1 cellular context compared by ENCODE assay signal in the genomic region with DNA sequence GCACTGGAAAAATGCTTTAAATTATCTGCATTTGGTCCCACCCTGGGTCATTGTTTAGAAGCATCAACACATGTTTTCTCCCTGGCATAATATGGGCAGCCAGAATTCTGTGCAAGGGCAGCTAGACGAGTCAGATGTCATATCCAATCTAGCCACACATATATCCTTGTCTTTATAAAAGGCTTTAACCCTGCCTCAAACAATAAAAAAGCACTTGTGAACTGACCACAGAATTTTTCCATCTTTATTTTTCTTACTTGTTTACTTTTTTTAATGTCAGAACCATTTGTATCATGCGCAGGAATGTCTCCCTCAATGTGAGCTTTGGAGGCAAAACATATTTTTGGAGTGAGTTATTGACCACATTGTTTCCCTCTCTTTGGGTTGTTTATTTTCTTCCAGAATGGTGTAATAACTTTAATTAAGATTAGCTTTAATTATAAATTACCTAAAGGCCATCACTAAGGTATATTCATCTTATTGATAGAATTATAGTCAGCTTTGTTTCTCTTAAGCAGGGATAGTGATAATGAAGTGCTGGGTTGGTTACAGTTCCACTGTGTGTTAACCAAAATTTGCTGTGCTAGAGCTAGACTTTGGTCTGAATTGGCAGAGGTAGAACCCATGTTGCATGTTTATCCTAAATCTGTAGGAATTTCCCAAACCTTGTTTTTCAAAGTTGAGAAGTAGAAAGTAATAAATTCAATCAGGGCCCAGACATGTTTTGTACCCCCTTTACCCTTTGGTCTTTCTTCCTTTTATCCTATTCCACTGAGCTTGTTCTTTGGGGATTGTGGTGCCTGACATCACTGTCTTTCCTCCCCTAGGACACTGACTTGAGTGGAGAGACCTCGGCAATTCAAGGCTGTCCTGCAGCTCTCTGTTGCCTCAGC.
TF ChIP-seq lines count a peak whose summit lies in the region.

No MANE protein-coding gene starts in this region.

TF ChIP-seq in WTC11, 78 proteins besides CTCF, POLR2A, EP300 and RAD21 (continued from another document):
- TF ChIP-seq, protein P1, sequence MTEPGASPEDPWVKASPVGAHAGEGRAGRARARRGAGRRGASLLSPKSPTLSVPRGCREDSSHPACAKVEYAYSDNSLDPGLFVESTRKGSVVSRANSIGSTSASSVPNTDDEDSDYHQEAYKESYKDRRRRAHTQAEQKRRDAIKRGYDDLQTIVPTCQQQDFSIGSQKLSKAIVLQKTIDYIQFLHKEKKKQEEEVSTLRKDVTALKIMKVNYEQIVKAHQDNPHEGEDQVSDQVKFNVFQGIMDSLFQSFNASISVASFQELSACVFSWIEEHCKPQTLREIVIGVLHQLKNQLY (CRISPR knock-in tag; IDR thresholded peaks at IDR 0.05), result no peak
- TF ChIP-seq RORB (CRISPR knock-in tag; IDR thresholded peaks at IDR 0.05), result no peak
- TF ChIP-seq, protein P2, sequence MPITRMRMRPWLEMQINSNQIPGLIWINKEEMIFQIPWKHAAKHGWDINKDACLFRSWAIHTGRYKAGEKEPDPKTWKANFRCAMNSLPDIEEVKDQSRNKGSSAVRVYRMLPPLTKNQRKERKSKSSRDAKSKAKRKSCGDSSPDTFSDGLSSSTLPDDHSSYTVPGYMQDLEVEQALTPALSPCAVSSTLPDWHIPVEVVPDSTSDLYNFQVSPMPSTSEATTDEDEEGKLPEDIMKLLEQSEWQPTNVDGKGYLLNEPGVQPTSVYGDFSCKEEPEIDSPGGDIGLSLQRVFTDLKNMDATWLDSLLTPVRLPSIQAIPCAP (CRISPR knock-in tag; IDR thresholded peaks at IDR 0.05), result no peak
- TF ChIP-seq PREB (CRISPR knock-in tag; IDR thresholded peaks at IDR 0.05; ENCODE audit: borderline replicate concordance), result no peak
- no peak for TF ChIP-seq KAT7 (CRISPR knock-in tag; IDR thresholded peaks at IDR 0.05; ENCODE audit: borderline replicate concordance)
- TF ChIP-seq, protein P3, sequence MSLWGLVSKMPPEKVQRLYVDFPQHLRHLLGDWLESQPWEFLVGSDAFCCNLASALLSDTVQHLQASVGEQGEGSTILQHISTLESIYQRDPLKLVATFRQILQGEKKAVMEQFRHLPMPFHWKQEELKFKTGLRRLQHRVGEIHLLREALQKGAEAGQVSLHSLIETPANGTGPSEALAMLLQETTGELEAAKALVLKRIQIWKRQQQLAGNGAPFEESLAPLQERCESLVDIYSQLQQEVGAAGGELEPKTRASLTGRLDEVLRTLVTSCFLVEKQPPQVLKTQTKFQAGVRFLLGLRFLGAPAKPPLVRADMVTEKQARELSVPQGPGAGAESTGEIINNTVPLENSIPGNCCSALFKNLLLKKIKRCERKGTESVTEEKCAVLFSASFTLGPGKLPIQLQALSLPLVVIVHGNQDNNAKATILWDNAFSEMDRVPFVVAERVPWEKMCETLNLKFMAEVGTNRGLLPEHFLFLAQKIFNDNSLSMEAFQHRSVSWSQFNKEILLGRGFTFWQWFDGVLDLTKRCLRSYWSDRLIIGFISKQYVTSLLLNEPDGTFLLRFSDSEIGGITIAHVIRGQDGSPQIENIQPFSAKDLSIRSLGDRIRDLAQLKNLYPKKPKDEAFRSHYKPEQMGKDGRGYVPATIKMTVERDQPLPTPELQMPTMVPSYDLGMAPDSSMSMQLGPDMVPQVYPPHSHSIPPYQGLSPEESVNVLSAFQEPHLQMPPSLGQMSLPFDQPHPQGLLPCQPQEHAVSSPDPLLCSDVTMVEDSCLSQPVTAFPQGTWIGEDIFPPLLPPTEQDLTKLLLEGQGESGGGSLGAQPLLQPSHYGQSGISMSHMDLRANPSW (CRISPR knock-in tag; conservative IDR thresholded peaks at IDR 0.05; ENCODE audit: low read depth), result no peak
- no peak for TF ChIP-seq SP1 (CRISPR knock-in tag; conservative IDR thresholded peaks at IDR 0.05)
